In genomic region chr19:8487137-8487851, GRCh38 we compare ENCODE assay signal across 8 cellular contexts. TPM values are rescaled to one million over a fixed set of nuclear protein-coding genes. Genes with fewer than 3 reads are reported as not detected.
DNase-seq lines count a peak whose midpoint lies in the region; ATAC-seq and TF ChIP-seq lines count a peak whose summit lies in the region.

No MANE protein-coding gene starts in this region.

- H3K9me3 Mint-ChIP-seq in glutamatergic neuron (ENCODE audit: unreplicated experiment): peaks cover 16% of the 10 kb centered on the region

- H3K4me1 Mint-ChIP-seq in glutamatergic neuron (ENCODE audit: low read depth, unreplicated experiment): no peaks in the 10 kb centered on the region

- peaks cover 6% of the 10 kb centered on the region for H3K36me3 Mint-ChIP-seq in glutamatergic neuron (ENCODE audit: unreplicated experiment)

- H3K27me3 Mint-ChIP-seq in glutamatergic neuron (ENCODE audit: unreplicated experiment): peaks cover 10% of the 10 kb centered on the region

- no peak for TF ChIP-seq CTCF in glutamatergic neuron (IDR thresholded peaks at IDR 0.05; ENCODE audit: partially characterized antibody, unreplicated experiment)

- no peak overlapping the region for H3K4me3 Mint-ChIP-seq in glutamatergic neuron (ENCODE audit: unreplicated experiment)

- ATAC-seq in HG03097 (IDR thresholded peaks at IDR 0.05; ENCODE audit: low FRiP score, unreplicated experiment) (peak; percentile 48), GM21576 (IDR thresholded peaks at IDR 0.05; ENCODE audit: unreplicated experiment) (no peak), HG02884 (IDR thresholded peaks at IDR 0.05; ENCODE audit: unreplicated experiment) (no peak), HG03457 (IDR thresholded peaks at IDR 0.05; ENCODE audit: unreplicated experiment) (no peak)

- peak; percentile 36 to 47 for DNase-seq in activated CD4-positive, alpha-beta T cell treated with anti-CD3 and anti-CD28 coated beads, Interleukin-2, amount 50 U/mL, for 4 hours
- DNase-seq in glutamatergic neuron: no peak
- peak; percentile 24 to 38 for DNase-seq in stimulated activated CD4-positive, alpha-beta T cell treated with anti-CD3 and anti-CD28 coated beads, Interleukin-4, amount 100 ng/mL, for 4 hours
- DNase-seq in NCI-H1417 (lab: John Stamatoyannopoulos, UW): no peak

- peak overlapping the region; percentile 12 for H3K27ac Mint-ChIP-seq in glutamatergic neuron (ENCODE audit: unreplicated experiment)

RNA-seq across cellular contexts. Expression of gene PRAM1, which starts 15.1 kb away (rescaled TPM):
- 0.49 TPM for total RNA-seq in glutamatergic neuron (ENCODE audit: unreplicated experiment)

RNA-seq across cellular contexts. Expression of gene ZNF414, which starts 26.7 kb away (rescaled TPM):
- 27.2 TPM for total RNA-seq in glutamatergic neuron (ENCODE audit: unreplicated experiment)

RNA-seq across cellular contexts. Expression of gene HNRNPM, which starts 42.5 kb away (rescaled TPM):
- total RNA-seq in glutamatergic neuron (ENCODE audit: unreplicated experiment): 184 TPM

Comparison
In these comparisons a context has a peak if more than half of its experiments do, and no peak if none do; other contexts are left out.
1. DNase-seq: peak in activated CD4-positive, alpha-beta T cell treated with anti-CD3 and anti-CD28 coated beads, Interleukin-2, amount 50 U/mL, for 4 hours (2 of 2) and stimulated activated CD4-positive, alpha-beta T cell treated with anti-CD3 and anti-CD28 coated beads, Interleukin-4, amount 100 ng/mL, for 4 hours (2 of 2); none in glutamatergic neuron (single experiment) and NCI-H1417 (0 of 3).